ENCODE assay signal across 1 cellular context in genomic region chr1:65233757-65234156, GRCh38.
TF ChIP-seq lines count a peak whose summit lies in the region.

No MANE protein-coding gene starts in this region.

TF ChIP-seq in K562, 482 proteins besides CTCF, POLR2A, EP300 and RAD21 (continued from another document and continues in another):
- TF ChIP-seq ZNF253 (CRISPR knock-in tag; conservative IDR thresholded peaks at IDR 0.05) (no peak), ZNF830 (CRISPR knock-in tag; IDR thresholded peaks at IDR 0.05) (no peak), TEAD2 (tag; IDR thresholded peaks at IDR 0.05) (no peak), MEIS2 (IDR thresholded peaks at IDR 0.05; ENCODE audit: partially characterized antibody) (peak; percentile 66), COPS2 (conservative IDR thresholded peaks at IDR 0.05) (no peak), ATF1 (CRISPR knock-in tag; IDR thresholded peaks at IDR 0.05) (no peak), ATF1 (tag; IDR thresholded peaks at IDR 0.05) (no peak), KLF10 (CRISPR knock-in tag; IDR thresholded peaks at IDR 0.05) (no peak), SPI1 (IDR thresholded peaks at IDR 0.05; ENCODE audit: borderline replicate concordance, low read depth, low read length) (no peak), NFIX (CRISPR knock-in tag; IDR thresholded peaks at IDR 0.05; ENCODE audit: low read depth) (no peak), MGA (IDR thresholded peaks at IDR 0.05) (peak; percentile 35; the same call in 1 of the 2 replicates), FOXP1 (CRISPR knock-in tag; IDR thresholded peaks at IDR 0.05) (no peak), THAP12 (CRISPR knock-in tag; IDR thresholded peaks at IDR 0.05) (no peak), ZNF41 (CRISPR knock-in tag; conservative IDR thresholded peaks at IDR 0.05) (no peak), ZNF12 (CRISPR knock-in tag; IDR thresholded peaks at IDR 0.05) (no peak), CLOCK (CRISPR knock-in tag; IDR thresholded peaks at IDR 0.05; ENCODE audit: borderline replicate concordance) (no peak), LCOR (CRISPR knock-in tag; IDR thresholded peaks at IDR 0.05) (no peak), ARID1B (IDR thresholded peaks at IDR 0.05) (peak; percentile 38), NFE2L1 (tag; IDR thresholded peaks at IDR 0.05; ENCODE audit: borderline replicate concordance, low read depth) (no peak), EHMT2 (IDR thresholded peaks at IDR 0.05) (no peak), DMBX1 (CRISPR knock-in tag; IDR thresholded peaks at IDR 0.05; ENCODE audit: borderline replicate concordance) (no peak), RBM34 (IDR thresholded peaks at IDR 0.05; ENCODE audit: borderline replicate concordance, insufficient read depth, low read length) (no peak), SAP30 (IDR thresholded peaks at IDR 0.05; ENCODE audit: borderline replicate concordance, insufficient read depth, low read depth, low read length, poor library complexity, severe bottlenecking) (no peak), ZNF146 (CRISPR knock-in tag; IDR thresholded peaks at IDR 0.05; ENCODE audit: unreplicated experiment) (no peak), PCBP2 (IDR thresholded peaks at IDR 0.05; ENCODE audit: low read depth, low read length, poor library complexity, severe bottlenecking) (no peak), EP400 (IDR thresholded peaks at IDR 0.05) (no peak), NCOA1 (IDR thresholded peaks at IDR 0.05; ENCODE audit: low read depth) (no peak), ADNP (tag; IDR thresholded peaks at IDR 0.05) (no peak), XRCC4 (IDR thresholded peaks at IDR 0.05; ENCODE audit: extremely low read depth, insufficient read depth, insufficient read length) (no peak), ZNF668 (CRISPR knock-in tag; IDR thresholded peaks at IDR 0.05) (0 out of 2 replicates have a peak, but pooled peaks have one; percentile 21), PRPF4 (IDR thresholded peaks at IDR 0.05; ENCODE audit: insufficient read depth, low read depth, low read length, poor library complexity, severe bottlenecking) (no peak), NCOR1 (IDR thresholded peaks at IDR 0.05) (no peak), HDAC6 (IDR thresholded peaks at IDR 0.05; ENCODE audit: low read depth, low read length) (no peak), CBX3 (IDR thresholded peaks at IDR 0.05; ENCODE audit: borderline replicate concordance in 1 of 2, low read length in 2 of 2) (no peak), NCOA2 (IDR thresholded peaks at IDR 0.05; ENCODE audit: partially characterized antibody in 2 of 2) (no peak), CBFA2T3 (IDR thresholded peaks at IDR 0.05) (peak; percentile 28; the same call in 1 of the 2 replicates), FOSL1 (tag; conservative IDR thresholded peaks at IDR 0.05) (no peak), SP1 (CRISPR knock-in tag; IDR thresholded peaks at IDR 0.05) (no peak), BCOR (IDR thresholded peaks at IDR 0.05) (no peak), ZBED1 (IDR thresholded peaks at IDR 0.05) (no peak), MXI1 (IDR thresholded peaks at IDR 0.05; ENCODE audit: low read depth, low read length) (no peak), SMAD3 (CRISPR knock-in tag; conservative IDR thresholded peaks at IDR 0.05) (no peak), ZNF431 (CRISPR knock-in tag; IDR thresholded peaks at IDR 0.05) (no peak), WHSC1 (IDR thresholded peaks at IDR 0.05; ENCODE audit: low read length) (no peak), KDM1A (IDR thresholded peaks at IDR 0.05) (no peak), ZBTB33 (CRISPR knock-in tag; IDR thresholded peaks at IDR 0.05) (no peak), PBX2 (CRISPR knock-in tag; IDR thresholded peaks at IDR 0.05; ENCODE audit: low read depth) (no peak), PBX2 (tag; conservative IDR thresholded peaks at IDR 0.05; ENCODE audit: low read depth) (peak; percentile 28; the same call in 1 of the 2 replicates)
